In the genomic region with DNA sequence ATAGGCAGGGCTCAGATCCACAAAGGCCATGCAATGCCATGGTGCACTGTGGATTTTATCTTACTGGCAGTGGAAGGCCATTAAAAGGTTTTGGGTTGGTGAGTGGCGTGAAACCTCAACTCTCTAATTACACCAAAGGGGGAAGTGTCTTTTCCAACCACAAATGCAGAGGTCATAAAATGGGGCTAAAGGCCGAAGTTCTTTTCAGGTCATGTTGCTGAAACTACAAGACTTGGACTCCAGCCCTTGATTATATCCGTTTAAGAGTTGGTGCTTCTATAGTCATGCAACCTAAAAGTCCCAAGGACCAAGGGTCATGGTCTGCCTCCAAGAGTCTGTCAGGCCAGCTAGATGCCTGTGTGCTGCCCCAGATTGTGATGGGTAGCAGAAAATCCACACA, we compare ENCODE assay signal across 21 cellular contexts.
"Had no signal": no experiment of that assay in that cellular context is flagged by ENCODE, and none has a peak within 500 bp of the region (broad histone marks: within the 10 kb centered on the region; RNA-seq: fewer than 3 reads in every experiment).

No MANE protein-coding gene starts in this region.

- H3K36me3 ChIP-seq: gastroesophageal sphincter, ovary, right lobe of liver, thoracic aorta, vagina had no signal

- H3K4me3 ChIP-seq: gastroesophageal sphincter, ovary, right lobe of liver, thoracic aorta, vagina had no signal

- FAIRE-seq: bronchial epithelial cell, endometrium, kidney had no signal

- H3K27me3 ChIP-seq: gastroesophageal sphincter, ovary, right lobe of liver, vagina had no signal

- ATAC-seq: gastroesophageal sphincter; naive thymus-derived CD4-positive, alpha-beta T cell; right lobe of liver; stimulated activated effector memory CD8-positive, alpha-beta T cell treated with anti-CD3 and anti-CD28 coated beads, Interleukin-12 subunit alpha, Interleukin-12 subunit beta, amount 100 ng/mL, for 72 hours; WTC11 had no signal

- H3K27ac ChIP-seq: gastroesophageal sphincter, ovary, right lobe of liver, thoracic aorta, vagina had no signal

- DNase-seq: activated CD4-positive, alpha-beta memory T cell treated with anti-CD3 and anti-CD28 coated beads, Interleukin-2, amount 10 ng/mL, durations not matched to agents 7 days and 5 days; activated CD4-positive, alpha-beta T cell treated with anti-CD3 and anti-CD28 coated beads for 1 hour; activated CD4-positive, alpha-beta T cell treated with anti-CD3 and anti-CD28 coated beads, Interleukin-2, amount 10 ng/mL, durations not matched to agents 7 days and 5 days; activated CD8-positive, alpha-beta memory T cell treated with anti-CD3 and anti-CD28 coated beads, Interleukin-2, amount 50 U/mL, for 48 hours; activated gamma-delta T cell treated with Interleukin-2 at 50 U/mL for 16 hours; activated T-cell treated with anti-CD3 and anti-CD28 coated beads, Interleukin-2, amount 50 U/mL, for 24 hours; effector CD8-positive, alpha-beta T cell; hippocampal formation; kidney; naive thymus-derived CD4-positive, alpha-beta T cell; ovary; right lobe of liver; stimulated activated CD4-positive, alpha-beta T cell treated with anti-CD3 and anti-CD28 coated beads, Interleukin-4, amount 100 ng/mL, for 24 hours; T-helper 2 cell had no signal

- H3K9me3 ChIP-seq: gastroesophageal sphincter, ovary, right lobe of liver, thoracic aorta, vagina had no signal

- H3K4me1 ChIP-seq: gastroesophageal sphincter, right lobe of liver, vagina had no signal
